6 cellular contexts compared by ENCODE assay signal in genomic region chr6:166314454-166314853, GRCh38. TPM values are rescaled to one million over a fixed set of nuclear protein-coding genes. Genes with fewer than 3 reads are reported as not detected.
"Had no signal": no experiment of that assay in that cellular context is flagged by ENCODE, and none has a peak within 500 bp of the region (broad histone marks: within the 10 kb centered on the region; RNA-seq: fewer than 3 reads in every experiment).

No MANE protein-coding gene starts in this region.

- ATAC-seq: GM23338, K562 had no signal

- DNase-seq: H9, HCEC 1CT, IMR-90 had no signal

- H3K4me3 ChIP-seq: GM23338, K562 had no signal

RNA-seq across cellular contexts. Expression of gene PRR18, which starts 6.3 kb away (rescaled TPM):
- total RNA-seq: H9, HT-29, IMR-90, K562 had no signal
